In genomic region chr1:71330991-71331390, GRCh38 we compare ENCODE assay signal across 33 cellular contexts.
DNase-seq lines count a peak whose midpoint lies in the region; ATAC-seq and TF ChIP-seq lines count a peak whose summit lies in the region.
"Had no signal": no experiment of that assay in that cellular context is flagged by ENCODE, and none has a peak within 500 bp of the region (broad histone marks: within the 10 kb centered on the region; RNA-seq: fewer than 3 reads in every experiment).

No MANE protein-coding gene starts in this region.

- no peaks in the 10 kb centered on the region for H3K27me3 Mint-ChIP-seq in effector memory CD8-positive, alpha-beta T cell
- H3K27me3 Mint-ChIP-seq: B cell; CD4-positive, alpha-beta memory T cell; CD4-positive, alpha-beta T cell; CD4-positive, CD25-positive, alpha-beta regulatory T cell; CD8-positive, alpha-beta memory T cell had no signal

- H3K4me3 Mint-ChIP-seq in effector memory CD8-positive, alpha-beta T cell = no peak overlapping the region
- H3K4me3 Mint-ChIP-seq: B cell; CD14-positive monocyte; CD4-positive, alpha-beta memory T cell; CD4-positive, alpha-beta T cell; CD4-positive, CD25-positive, alpha-beta regulatory T cell; CD8-positive, alpha-beta memory T cell; CD8-positive, alpha-beta T cell had no signal

- no peak overlapping the region for H3K4me3 ChIP-seq in dorsolateral prefrontal cortex
- H3K4me3 ChIP-seq: A549; BLaER1; BLaER1 treated with 17β-estradiol and CSF1 and Interleukin-3, amounts not matched to agents 10 nM and 100 nM had no signal

- no peak for TF ChIP-seq CTCF in dorsolateral prefrontal cortex (IDR thresholded peaks at IDR 0.05 in 54 of 56, conservative IDR thresholded peaks at IDR 0.05 in 2 of 56; ENCODE audit: low read depth in 1 of 56, partially characterized antibody in 56 of 56)

- peak; percentile 22 for DNase-seq in COLO829 (ENCODE audit: low spot score)
- DNase-seq in SK-MEL-5 (ENCODE audit: low read depth, low spot score) = peak; percentile 82
- peak; percentile 72 for DNase-seq in foreskin melanocyte
- no peak for DNase-seq in effector memory CD8-positive, alpha-beta T cell
- DNase-seq in NCI-H2171 treated with DMSO at 0.1 percent for 48 hours (lab: John Stamatoyannopoulos, UW) = no peak
- no peak for DNase-seq in dorsolateral prefrontal cortex
- DNase-seq: 8988T; ACHN; AML-193; BE2C; C1 segment of cervical spinal cord; Caco-2; Calu3; CD4-positive, alpha-beta memory T cell; CD4-positive, alpha-beta T cell; CD4-positive, CD25-positive, alpha-beta regulatory T cell; CD8-positive, alpha-beta memory T cell; CD8-positive, alpha-beta T cell; COR-L47; DMS 273 treated with DMSO at 0.1 percent for 48 hours; DMS153; DMS53; DMS79; DMS79 treated with DMSO at 0.1 percent for 48 hours; DND-41; EL had no signal

- intact Hi-C loops in dorsolateral prefrontal cortex (cut with DNase I) = no loop called here

- no peak for ATAC-seq in effector memory CD8-positive, alpha-beta T cell (replicated peaks)
- ATAC-seq: A549; CD8-positive, alpha-beta T cell had no signal

- H3K27me3 ChIP-seq in dorsolateral prefrontal cortex = no peaks in the 10 kb centered on the region
- H3K27me3 ChIP-seq: BE2C; BLaER1; BLaER1 treated with 17β-estradiol and CSF1 and Interleukin-3, amounts not matched to agents 10 nM and 100 nM had no signal

- no peak overlapping the region for H3K27ac ChIP-seq in dorsolateral prefrontal cortex
- H3K27ac ChIP-seq: 22Rv1; A549; BLaER1; BLaER1 treated with 17β-estradiol and CSF1 and Interleukin-3, amounts not matched to agents 10 nM and 100 nM; C4-2B had no signal

- H3K9me3 Mint-ChIP-seq in effector memory CD8-positive, alpha-beta T cell = peaks cover 0 to 8% of the 10 kb centered on the region in 2 donors

- no peaks in the 10 kb centered on the region for H3K4me1 Mint-ChIP-seq in effector memory CD8-positive, alpha-beta T cell (ENCODE audit: low read depth in 2 of 2)
- H3K4me1 Mint-ChIP-seq: B cell; CD14-positive monocyte; CD4-positive, alpha-beta memory T cell; CD4-positive, CD25-positive, alpha-beta regulatory T cell; CD8-positive, alpha-beta memory T cell had no signal

- H3K36me3 Mint-ChIP-seq in effector memory CD8-positive, alpha-beta T cell (ENCODE audit: insufficient read depth) = no peaks in the 10 kb centered on the region
- H3K36me3 Mint-ChIP-seq: CD14-positive monocyte; CD4-positive, alpha-beta memory T cell; CD4-positive, CD25-positive, alpha-beta regulatory T cell; CD8-positive, alpha-beta memory T cell; CD8-positive, alpha-beta T cell had no signal

- no peak overlapping the region for H3K27ac Mint-ChIP-seq in effector memory CD8-positive, alpha-beta T cell
- H3K27ac Mint-ChIP-seq: B cell; CD14-positive monocyte; CD4-positive, alpha-beta memory T cell; CD4-positive, alpha-beta T cell; CD4-positive, CD25-positive, alpha-beta regulatory T cell; CD8-positive, alpha-beta T cell had no signal

- in situ Hi-C loops in SK-MEL-5 (cut with HindIII; ENCODE audit: low pct_unique_long_range_greater_than_20kb, low sequenced_read_pairs) = no loop called here

Comparison
In these comparisons a context has a peak if more than half of its experiments do, and no peak if none do; other contexts are left out.
1. DNase-seq: peak in COLO829 (single experiment), SK-MEL-5 (single experiment) and foreskin melanocyte (single experiment); none in effector memory CD8-positive, alpha-beta T cell (0 of 3), NCI-H2171 treated with DMSO at 0.1 percent for 48 hours (single experiment) and dorsolateral prefrontal cortex (0 of 10).